20 cellular contexts compared by ENCODE assay signal in genomic region chr2:127586746-127587295, GRCh38. TPM values are rescaled to one million over a fixed set of nuclear protein-coding genes. Genes with fewer than 3 reads are reported as not detected.
DNase-seq lines count a peak whose midpoint lies in the region; ATAC-seq and TF ChIP-seq lines count a peak whose summit lies in the region.
"Had no signal": no experiment of that assay in that cellular context is flagged by ENCODE, and none has a peak within 500 bp of the region (broad histone marks: within the 10 kb centered on the region; RNA-seq: fewer than 3 reads in every experiment).

No MANE protein-coding gene starts in this region.

- POLR2A ChIA-PET in activated naive CD8-positive, alpha-beta T cell treated with anti-CD3 and anti-CD28 coated beads, Interleukin-2, amount 10 ng/mL, durations not matched to agents 7 days and 5 days (lab: Charles Lee) = no interaction called here

- no peak for TF ChIP-seq CTCF in WERI-Rb-1 (IDR thresholded peaks at IDR 0.05; ENCODE audit: low read depth, low read length)
- TF ChIP-seq CTCF in upper lobe of right lung (IDR thresholded peaks at IDR 0.05) = no peak

- H3K36me3 Mint-ChIP-seq in activated naive CD8-positive, alpha-beta T cell treated with anti-CD3 and anti-CD28 coated beads, Interleukin-2, amount 10 ng/mL, durations not matched to agents 7 days and 5 days = no peaks in the 10 kb centered on the region
- H3K36me3 Mint-ChIP-seq in activated naive CD8-positive, alpha-beta T cell treated with anti-CD3 and anti-CD28 coated beads, Interleukin-2, amount 50 U/mL, for 24 hours (ENCODE audit: low read depth) = no peaks in the 10 kb centered on the region
- H3K36me3 Mint-ChIP-seq in immature natural killer cell = no peaks in the 10 kb centered on the region
- H3K36me3 Mint-ChIP-seq: CD14-positive monocyte had no signal

- DNase-seq in activated naive CD8-positive, alpha-beta T cell treated with anti-CD3 and anti-CD28 coated beads, Interleukin-2, amount 10 ng/mL, durations not matched to agents 7 days and 5 days = peak; percentile 20
- DNase-seq in activated naive CD8-positive, alpha-beta T cell treated with anti-CD3 and anti-CD28 coated beads, Interleukin-2, amount 50 U/mL, for 24 hours = no peak
- peak; percentile 1 for DNase-seq in WERI-Rb-1
- peak; percentile 30 for DNase-seq in left lobe of liver (ENCODE audit: low spot score)
- peak; percentile 18 for DNase-seq in upper lobe of right lung
- DNase-seq in stimulated activated CD4-positive, alpha-beta T cell treated with anti-CD3 and anti-CD28 coated beads, Interleukin-15, amount 100 ng/mL, for 24 hours = no peak
- DNase-seq in immature natural killer cell = no peak
- DNase-seq: H9, IMR-90, Kasumi-1, MM.1S, NCI-H1105, NCI-H1694, NCI-H2227 treated with DMSO at 0.1 percent for 48 hours, NCI-H524, Right ventricle myocardium superior had no signal

- H3K4me3 ChIP-seq in WERI-Rb-1 (ENCODE audit: low read depth, low read length) (no peak overlapping the region), upper lobe of right lung (no peak overlapping the region)
- H3K4me3 ChIP-seq: A549 had no signal

- H3K4me1 ChIP-seq in upper lobe of right lung = no peaks in the 10 kb centered on the region
- H3K4me1 ChIP-seq: A549, Caco-2 had no signal

- H3K27ac ChIP-seq in WERI-Rb-1 (no peak overlapping the region), upper lobe of right lung (no peak overlapping the region)
- H3K27ac ChIP-seq: A549 had no signal

- H3K4me3 Mint-ChIP-seq in activated naive CD8-positive, alpha-beta T cell treated with anti-CD3 and anti-CD28 coated beads, Interleukin-2, amount 10 ng/mL, durations not matched to agents 7 days and 5 days = no peak overlapping the region
- H3K4me3 Mint-ChIP-seq in activated naive CD8-positive, alpha-beta T cell treated with anti-CD3 and anti-CD28 coated beads, Interleukin-2, amount 50 U/mL, for 24 hours = no peak overlapping the region
- H3K4me3 Mint-ChIP-seq in immature natural killer cell = no peak overlapping the region
- H3K4me3 Mint-ChIP-seq: CD14-positive monocyte, H9 had no signal

- H3K9me3 ChIP-seq in WERI-Rb-1 (ENCODE audit: severe bottlenecking) = peaks cover 3% of the 10 kb centered on the region
- H3K9me3 ChIP-seq in upper lobe of right lung = no peaks in the 10 kb centered on the region
- H3K9me3 ChIP-seq: A549, Caco-2 had no signal

- no peaks in the 10 kb centered on the region for H3K27me3 Mint-ChIP-seq in activated naive CD8-positive, alpha-beta T cell treated with anti-CD3 and anti-CD28 coated beads, Interleukin-2, amount 10 ng/mL, durations not matched to agents 7 days and 5 days
- H3K27me3 Mint-ChIP-seq in activated naive CD8-positive, alpha-beta T cell treated with anti-CD3 and anti-CD28 coated beads, Interleukin-2, amount 50 U/mL, for 24 hours = no peaks in the 10 kb centered on the region
- peaks cover 1 to 4% (median 2%) of the 10 kb centered on the region in 3 donors for H3K27me3 Mint-ChIP-seq in immature natural killer cell (ENCODE audit: low read depth in 3 of 3)

- H3K27ac Mint-ChIP-seq in activated naive CD8-positive, alpha-beta T cell treated with anti-CD3 and anti-CD28 coated beads, Interleukin-2, amount 10 ng/mL, durations not matched to agents 7 days and 5 days = no peak overlapping the region
- no peak overlapping the region for H3K27ac Mint-ChIP-seq in activated naive CD8-positive, alpha-beta T cell treated with anti-CD3 and anti-CD28 coated beads, Interleukin-2, amount 50 U/mL, for 24 hours
- no peak overlapping the region for H3K27ac Mint-ChIP-seq in immature natural killer cell

- no peaks in the 10 kb centered on the region for H3K9me3 Mint-ChIP-seq in activated naive CD8-positive, alpha-beta T cell treated with anti-CD3 and anti-CD28 coated beads, Interleukin-2, amount 10 ng/mL, durations not matched to agents 7 days and 5 days
- no peaks in the 10 kb centered on the region for H3K9me3 Mint-ChIP-seq in activated naive CD8-positive, alpha-beta T cell treated with anti-CD3 and anti-CD28 coated beads, Interleukin-2, amount 50 U/mL, for 24 hours
- no peaks in the 10 kb centered on the region for H3K9me3 Mint-ChIP-seq in immature natural killer cell
- H3K9me3 Mint-ChIP-seq: H9 had no signal

- no peaks in the 10 kb centered on the region for H3K36me3 ChIP-seq in WERI-Rb-1
- no peaks in the 10 kb centered on the region for H3K36me3 ChIP-seq in upper lobe of right lung

- H3K27me3 ChIP-seq in WERI-Rb-1 (ENCODE audit: insufficient read depth, low read depth, severe bottlenecking) (no peaks in the 10 kb centered on the region), upper lobe of right lung (no peaks in the 10 kb centered on the region)

- no peaks in the 10 kb centered on the region for H3K4me1 Mint-ChIP-seq in activated naive CD8-positive, alpha-beta T cell treated with anti-CD3 and anti-CD28 coated beads, Interleukin-2, amount 10 ng/mL, durations not matched to agents 7 days and 5 days
- H3K4me1 Mint-ChIP-seq in activated naive CD8-positive, alpha-beta T cell treated with anti-CD3 and anti-CD28 coated beads, Interleukin-2, amount 50 U/mL, for 24 hours = no peaks in the 10 kb centered on the region
- H3K4me1 Mint-ChIP-seq in immature natural killer cell = no peaks in the 10 kb centered on the region

- no peak for ATAC-seq in activated naive CD8-positive, alpha-beta T cell treated with anti-CD3 and anti-CD28 coated beads, Interleukin-2, amount 10 ng/mL, durations not matched to agents 7 days and 5 days (ENCODE audit: low read depth)
- no peak for ATAC-seq in activated naive CD8-positive, alpha-beta T cell treated with anti-CD3 and anti-CD28 coated beads, Interleukin-2, amount 50 U/mL, for 24 hours
- no peak for ATAC-seq in left lobe of liver
- ATAC-seq in upper lobe of right lung = no peak
- no peak for ATAC-seq in GM18861 (IDR thresholded peaks at IDR 0.05; ENCODE audit: unreplicated experiment)
- ATAC-seq: A549 had no signal

- intact Hi-C loops in upper lobe of right lung (cut with DNase I) = no loop called here

RNA-seq across cellular contexts. Expression of gene MYO7B, which starts 51.3 kb away (rescaled TPM):
- 1 to 10 TPM; 4.7 to 5.2 TPM for total RNA-seq in activated naive CD8-positive, alpha-beta T cell treated with anti-CD3 and anti-CD28 coated beads, Interleukin-2, amount 10 ng/mL, durations not matched to agents 7 days and 5 days
- total RNA-seq in left lobe of liver = 0.63 TPM
- 2.2 TPM for total RNA-seq in upper lobe of right lung
- under 1 TPM in 1 of 3 donors, not detected in 2; 0.37 TPM for polyA plus RNA-seq in immature natural killer cell
- total RNA-seq: H9 had no signal

RNA-seq across cellular contexts. Expression of gene GPR17, which starts 59.1 kb away (rescaled TPM):
- not detected for total RNA-seq in activated naive CD8-positive, alpha-beta T cell treated with anti-CD3 and anti-CD28 coated beads, Interleukin-2, amount 10 ng/mL, durations not matched to agents 7 days and 5 days
- not detected for total RNA-seq in left lobe of liver
- 0.49 TPM for total RNA-seq in upper lobe of right lung
- polyA plus RNA-seq in immature natural killer cell = not detected
- total RNA-seq: Caco-2, IMR-90, Right ventricle myocardium superior had no signal
- polyA plus RNA-seq: A549, CD14-positive monocyte, IMR-90 had no signal

Comparison
In these comparisons a context has a peak if more than half of its experiments do, and no peak if none do; other contexts are left out.
1. DNase-seq: peak in activated naive CD8-positive, alpha-beta T cell treated with anti-CD3 and anti-CD28 coated beads, Interleukin-2, amount 10 ng/mL, durations not matched to agents 7 days and 5 days (single experiment), WERI-Rb-1 (single experiment), left lobe of liver (single experiment) and upper lobe of right lung (single experiment); none in activated naive CD8-positive, alpha-beta T cell treated with anti-CD3 and anti-CD28 coated beads, Interleukin-2, amount 50 U/mL, for 24 hours (single experiment), stimulated activated CD4-positive, alpha-beta T cell treated with anti-CD3 and anti-CD28 coated beads, Interleukin-15, amount 100 ng/mL, for 24 hours (single experiment) and immature natural killer cell (0 of 3).